Comparison of ENCODE assay signal across 17 cellular contexts in genomic region chr11:44652901-44653644, GRCh38.
"Had no signal": no experiment of that assay in that cellular context is flagged by ENCODE, and none has a peak within 500 bp of the region (broad histone marks: within the 10 kb centered on the region; RNA-seq: fewer than 3 reads in every experiment).

No MANE protein-coding gene starts in this region.

- H3K4me3 ChIP-seq: coronary artery, hepatocyte, smooth muscle cell, suprapubic skin, thyroid gland had no signal

- H3K9me3 ChIP-seq: suprapubic skin, thyroid gland had no signal

- H3K4me3 Mint-ChIP-seq: naive thymus-derived CD4-positive, alpha-beta T cell; nephron progenitor cell; stimulated activated effector memory CD8-positive, alpha-beta T cell treated with anti-CD3 and anti-CD28 coated beads, Interleukin-12 subunit alpha, Interleukin-12 subunit beta, amount 100 ng/mL, for 72 hours; type B pancreatic cell had no signal

- H3K27ac Mint-ChIP-seq: naive thymus-derived CD4-positive, alpha-beta T cell; stimulated activated effector memory CD8-positive, alpha-beta T cell treated with anti-CD3 and anti-CD28 coated beads, Interleukin-12 subunit alpha, Interleukin-12 subunit beta, amount 100 ng/mL, for 72 hours; type B pancreatic cell had no signal

- H3K79me2 ChIP-seq: hepatocyte had no signal

- ATAC-seq: left lobe of liver; naive thymus-derived CD4-positive, alpha-beta T cell; stimulated activated effector memory CD8-positive, alpha-beta T cell treated with anti-CD3 and anti-CD28 coated beads, Interleukin-12 subunit alpha, Interleukin-12 subunit beta, amount 100 ng/mL, for 72 hours; stimulated activated naive CD8-positive, alpha-beta T cell treated with anti-CD3 and anti-CD28 coated beads, Interleukin-15, Interleukin-2, amounts not matched to agents 100 U/mL and 50 U/mL, for 24 hours had no signal

- DNase-seq: effector CD4-positive, alpha-beta T cell; foreskin melanocyte; head of caudate nucleus; mammary epithelial cell; naive thymus-derived CD4-positive, alpha-beta T cell; nephron progenitor cell; stimulated activated CD4-positive, alpha-beta T cell treated with anti-CD3 and anti-CD28 coated beads, Interleukin-4, amount 100 ng/mL, for 1 hour; stimulated activated CD8-positive, alpha-beta memory T cell treated with anti-CD3 and anti-CD28 coated beads, Interleukin-4, amount 100 ng/mL, for 48 hours; stimulated activated naive CD8-positive, alpha-beta T cell treated with anti-CD3 and anti-CD28 coated beads, Interleukin-15, Interleukin-2, amounts not matched to agents 100 U/mL and 50 U/mL, for 24 hours; thyroid gland had no signal

- H2AFZ ChIP-seq: hepatocyte had no signal

- H3K4me2 ChIP-seq: hepatocyte, smooth muscle cell had no signal

- H3K36me3 Mint-ChIP-seq: naive thymus-derived CD4-positive, alpha-beta T cell; stimulated activated effector memory CD8-positive, alpha-beta T cell treated with anti-CD3 and anti-CD28 coated beads, Interleukin-12 subunit alpha, Interleukin-12 subunit beta, amount 100 ng/mL, for 72 hours; type B pancreatic cell had no signal

- H3K27ac ChIP-seq: coronary artery, hepatocyte, suprapubic skin, thyroid gland had no signal

- H3K27me3 ChIP-seq: hepatocyte, thyroid gland had no signal

- H3K9me3 Mint-ChIP-seq: naive thymus-derived CD4-positive, alpha-beta T cell; nephron progenitor cell; stimulated activated effector memory CD8-positive, alpha-beta T cell treated with anti-CD3 and anti-CD28 coated beads, Interleukin-12 subunit alpha, Interleukin-12 subunit beta, amount 100 ng/mL, for 72 hours had no signal

- H3K4me1 Mint-ChIP-seq: stimulated activated effector memory CD8-positive, alpha-beta T cell treated with anti-CD3 and anti-CD28 coated beads, Interleukin-12 subunit alpha, Interleukin-12 subunit beta, amount 100 ng/mL, for 72 hours had no signal

- H3K36me3 ChIP-seq: suprapubic skin, thyroid gland had no signal

- H3K4me1 ChIP-seq: suprapubic skin, thyroid gland had no signal
